ENCODE assay signal across 15 cellular contexts in genomic region chr22:46028069-46028991, GRCh38. TPM values are rescaled to one million over a fixed set of nuclear protein-coding genes. Genes with fewer than 3 reads are reported as not detected.
DNase-seq lines count a peak whose midpoint lies in the region; ATAC-seq and TF ChIP-seq lines count a peak whose summit lies in the region.
"Had no signal": no experiment of that assay in that cellular context is flagged by ENCODE, and none has a peak within 500 bp of the region (broad histone marks: within the 10 kb centered on the region; RNA-seq: fewer than 3 reads in every experiment).

No MANE protein-coding gene starts in this region.

- H3K27me3 ChIP-seq in Caco-2 (replicated peaks; ENCODE audit: control insufficient read depth, insufficient read depth, low read length) (no peaks in the 10 kb centered on the region), body of pancreas (no peaks in the 10 kb centered on the region), layer of hippocampus (ENCODE audit: control insufficient read depth, insufficient read depth, low read length) (no peaks in the 10 kb centered on the region), sigmoid colon (no peaks in the 10 kb centered on the region), MG63 (no peaks in the 10 kb centered on the region)

- 72 to 83% methylated on average over 11 to 16 of the region's 16 CpGs for WGBS in body of pancreas, 2 donors
- 79 to 85% methylated on average over 16 of the region's 16 CpGs for WGBS in sigmoid colon, 2 donors

- no peak for TF ChIP-seq EP300 in sigmoid colon (IDR thresholded peaks at IDR 0.05)

- H3K27me3 Mint-ChIP-seq in Caco-2 (ENCODE audit: insufficient read depth, unreplicated experiment) = peaks cover 11% of the 10 kb centered on the region
- H3K27me3 Mint-ChIP-seq in activated CD4-positive, alpha-beta memory T cell treated with anti-CD3 and anti-CD28 coated beads, Interleukin-2, amount 10 ng/mL, durations not matched to agents 7 days and 5 days = peaks cover 37% of the 10 kb centered on the region

- BruUV-seq in Caco-2 (replicated peaks; lab: Mats Ljungman, UMichigan) = no TSS peak

- no peaks in the 10 kb centered on the region for H3K36me3 ChIP-seq in Caco-2 (ENCODE audit: control insufficient read depth, insufficient read depth, low read length)
- H3K36me3 ChIP-seq in body of pancreas (replicated peaks in 1 of 2; ENCODE audit: insufficient read depth in 1 of 2, low read depth in 2 of 2) = no peaks in the 10 kb centered on the region
- H3K36me3 ChIP-seq in sigmoid colon = no peaks in the 10 kb centered on the region
- no peaks in the 10 kb centered on the region for H3K36me3 ChIP-seq in MG63

- H3K4me3 ChIP-seq in Caco-2 (ENCODE audit: low read depth, low read length) = no peak overlapping the region
- H3K4me3 ChIP-seq in body of pancreas = no peak overlapping the region
- peak overlapping the region in 1 of 4 donors; percentile 60 for H3K4me3 ChIP-seq in sigmoid colon
- H3K4me3 ChIP-seq in MG63 = no peak overlapping the region

- H3K4me1 Mint-ChIP-seq in Caco-2 (ENCODE audit: low read depth, unreplicated experiment) = no peaks in the 10 kb centered on the region
- H3K4me1 Mint-ChIP-seq in activated CD4-positive, alpha-beta memory T cell treated with anti-CD3 and anti-CD28 coated beads, Interleukin-2, amount 10 ng/mL, durations not matched to agents 7 days and 5 days = peaks cover 4% of the 10 kb centered on the region

- CTCF ChIA-PET in Caco-2 (lab: Charles Lee) = interaction anchor here (0.9 to 3.5 kb wide), 3 partner anchors 15 to 78 kb away, joined by 3 to 20 read pairs (median 8); no protein-coding TSS in a partner anchor
- CTCF ChIA-PET in activated CD4-positive, alpha-beta memory T cell treated with anti-CD3 and anti-CD28 coated beads, Interleukin-2, amount 10 ng/mL, durations not matched to agents 7 days and 5 days (lab: Charles Lee) = interaction anchor here (2.1 kb wide), 1 partner anchor 22 kb away, joined by 6 read pairs; no protein-coding TSS in a partner anchor

- ATAC-seq in body of pancreas = no peak

- DNase-seq in Caco-2 (peak in 1 of 2 experiments; percentile 22), body of pancreas (peak in 3 of 4 donors; percentile 9 to 22 (median 20)), sigmoid colon (peak; percentile 61), hippocampal formation (lab: John Stamatoyannopoulos, UW) (no peak), MG63 (no peak)
- DNase-seq in activated CD4-positive, alpha-beta memory T cell treated with anti-CD3 and anti-CD28 coated beads, Interleukin-2, amount 10 ng/mL, durations not matched to agents 7 days and 5 days = no peak
- DNase-seq in stimulated activated CD4-positive, alpha-beta T cell treated with anti-CD3 and anti-CD28 coated beads, Interleukin-12 subunit alpha, Interleukin-12 subunit beta, amount 100 ng/mL, for 4 hours = no peak
- DNase-seq: AML-193, NCI-H2029 treated with DMSO at 0.1 percent for 48 hours, OCI-M1 had no signal

- H3K9me3 ChIP-seq in Caco-2 (no peaks in the 10 kb centered on the region), body of pancreas (no peaks in the 10 kb centered on the region), sigmoid colon (no peaks in the 10 kb centered on the region), MG63 (no peaks in the 10 kb centered on the region)

- H3K4me3 Mint-ChIP-seq in Caco-2 (ENCODE audit: unreplicated experiment) = peak overlapping the region; percentile 60
- no peak overlapping the region for H3K4me3 Mint-ChIP-seq in activated CD4-positive, alpha-beta memory T cell treated with anti-CD3 and anti-CD28 coated beads, Interleukin-2, amount 10 ng/mL, durations not matched to agents 7 days and 5 days

- H3K27ac ChIP-seq in body of pancreas (peak overlapping the region; percentile 85 to 91 (median 86)), layer of hippocampus (ENCODE audit: low read depth, low read length) (peak overlapping the region; percentile 88), sigmoid colon (peak overlapping the region; percentile 73 to 80 (median 75))

- H3K27ac Mint-ChIP-seq in Caco-2 (ENCODE audit: unreplicated experiment) = no peak overlapping the region
- H3K27ac Mint-ChIP-seq in activated CD4-positive, alpha-beta memory T cell treated with anti-CD3 and anti-CD28 coated beads, Interleukin-2, amount 10 ng/mL, durations not matched to agents 7 days and 5 days = no peak overlapping the region

- TF ChIP-seq CTCF in Caco-2 (IDR thresholded peaks at IDR 0.05; ENCODE audit: insufficient read depth in 1 of 2, low read depth in 1 of 2, low read length in 1 of 2, severe bottlenecking in 1 of 2, unreplicated experiment in 1 of 2) = no peak
- no peak for TF ChIP-seq CTCF in body of pancreas (IDR thresholded peaks at IDR 0.05)
- no peak for TF ChIP-seq CTCF in sigmoid colon (IDR thresholded peaks at IDR 0.05)

- H3K36me3 Mint-ChIP-seq in Caco-2 (ENCODE audit: insufficient read depth, unreplicated experiment) = no peaks in the 10 kb centered on the region
- H3K36me3 Mint-ChIP-seq in activated CD4-positive, alpha-beta memory T cell treated with anti-CD3 and anti-CD28 coated beads, Interleukin-2, amount 10 ng/mL, durations not matched to agents 7 days and 5 days (ENCODE audit: low read depth) = no peaks in the 10 kb centered on the region

- H3K4me1 ChIP-seq in Caco-2 = no peaks in the 10 kb centered on the region; the same call in 1 of the 2 replicates
- H3K4me1 ChIP-seq in body of pancreas = peaks cover 19% of the 10 kb centered on the region
- H3K4me1 ChIP-seq in sigmoid colon = peaks cover 0 to 26% (median 21%) of the 10 kb centered on the region in 4 donors

- no peaks in the 10 kb centered on the region for H3K9me3 Mint-ChIP-seq in Caco-2 (ENCODE audit: unreplicated experiment)
- H3K9me3 Mint-ChIP-seq in activated CD4-positive, alpha-beta memory T cell treated with anti-CD3 and anti-CD28 coated beads, Interleukin-2, amount 10 ng/mL, durations not matched to agents 7 days and 5 days = no peaks in the 10 kb centered on the region

- intact Hi-C loops in Caco-2 (cut with micrococcal nuclease; ENCODE audit: unreplicated experiment) (no loop called here), body of pancreas (cut with DNase I) (no loop called here), sigmoid colon (cut with DNase I) (no loop called here)

- TF ChIP-seq POLR2A in body of pancreas (IDR thresholded peaks at IDR 0.05) (no peak), sigmoid colon (IDR thresholded peaks at IDR 0.05) (no peak)

- POLR2A ChIA-PET in Caco-2 (lab: Charles Lee) = no interaction called here
- POLR2A ChIA-PET in activated CD4-positive, alpha-beta memory T cell treated with anti-CD3 and anti-CD28 coated beads, Interleukin-2, amount 10 ng/mL, durations not matched to agents 7 days and 5 days (lab: Charles Lee) = interaction anchor here (1.7 kb wide), 1 partner anchor 15 kb away, joined by 6 read pairs; no protein-coding TSS in a partner anchor

RNA-seq across cellular contexts. Expression of gene WNT7B, which starts 51.4 kb away (rescaled TPM):
- total RNA-seq in Caco-2 (2022) (0.57 and 0.77 TPM in 2 replicates), body of pancreas (1 to 10 TPM in 1 of 2 donors, not detected in 1; 2.1 TPM), sigmoid colon (not detected)
- polyA plus RNA-seq in sigmoid colon = not detected
- total RNA-seq in MG63 (2014; rRNA removed; shearing (Covaris generic); ENCODE audit: low replicate concordance) = 5.6 and 7.9 TPM in 2 replicates
- total RNA-seq in activated CD4-positive, alpha-beta memory T cell treated with anti-CD3 and anti-CD28 coated beads, Interleukin-2, amount 10 ng/mL, durations not matched to agents 7 days and 5 days = not detected
- total RNA-seq: activated CD8-positive, alpha-beta memory T cell treated with anti-CD3 and anti-CD28 coated beads for 36 hours; G401; left colon; T-helper 2 cell treated with Interferon-gamma antibody and Interleukin-4, amounts not matched to agents 100 ng/mL and 5 ng/mL, for 36 hours had no signal

Comparison
In these comparisons a context has a peak if more than half of its experiments do, and no peak if none do; other contexts are left out.
1. DNase-seq: peak in body of pancreas (3 of 4) and sigmoid colon (single experiment); none in hippocampal formation (0 of 2), MG63 (single experiment), activated CD4-positive, alpha-beta memory T cell treated with anti-CD3 and anti-CD28 coated beads, Interleukin-2, amount 10 ng/mL, durations not matched to agents 7 days and 5 days (single experiment) and stimulated activated CD4-positive, alpha-beta T cell treated with anti-CD3 and anti-CD28 coated beads, Interleukin-12 subunit alpha, Interleukin-12 subunit beta, amount 100 ng/mL, for 4 hours (single experiment).
2. Peak in every context shown above with its lines, with median percentiles within 50 percentile points of each other: H3K27ac ChIP-seq.